Comparison of ENCODE assay signal across 8 cellular contexts in genomic region chr19:45640849-45641273, GRCh38. TPM values are rescaled to one million over a fixed set of nuclear protein-coding genes. Genes with fewer than 3 reads are reported as not detected.
DNase-seq lines count a peak whose midpoint lies in the region; ATAC-seq and TF ChIP-seq lines count a peak whose summit lies in the region.

No MANE protein-coding gene starts in this region.

- no peaks in the 10 kb centered on the region for H3K27me3 ChIP-seq in fibroblast of lung (ENCODE audit: control insufficient read depth, insufficient read depth, low read length)
- no peaks in the 10 kb centered on the region for H3K27me3 ChIP-seq in HAP-1 (ENCODE audit: low read depth)

- TF ChIP-seq CTCF in HEK293 (tag by site-specific recombination; IDR thresholded peaks at IDR 0.05): no peak
- no peak for TF ChIP-seq CTCF in fibroblast of lung (conservative IDR thresholded peaks at IDR 0.05 in 1 of 2, IDR thresholded peaks at IDR 0.05 in 1 of 2; ENCODE audit: low read depth in 1 of 2, low read length in 2 of 2)

- H3K4me3 ChIP-seq in HEK293 (ENCODE audit: low read depth, low read length) (no peak overlapping the region; the same call in 1 of the 2 replicates), fibroblast of lung (replicated peaks in 1 of 4; ENCODE audit: control extremely low read depth in 1 of 4, insufficient read depth in 1 of 4, low read depth in 3 of 4, low read length in 4 of 4) (peak overlapping the region in 1 of 4 experiments; percentile 45), HAP-1 (no peak overlapping the region)

- peaks cover 15% of the 10 kb centered on the region for H3K4me1 ChIP-seq in HEK293 (ENCODE audit: control insufficient read depth, insufficient read depth, low read length)
- H3K4me1 ChIP-seq in fibroblast of lung (ENCODE audit: control insufficient read depth, extremely low read depth, insufficient read depth, low read length): peaks cover 14% of the 10 kb centered on the region
- H3K4me1 ChIP-seq in HAP-1: peaks cover 30% of the 10 kb centered on the region

- peak overlapping the region; percentile 68 for H3K4me2 ChIP-seq in fibroblast of lung (ENCODE audit: extremely low read depth, insufficient read depth, low read length)

- in situ Hi-C loops in HAP-1 (cut with MboI; ENCODE audit: low sequenced_read_pairs): loop anchor here (10.0 kb wide), 1 partner anchor 126 kb away; no protein-coding TSS in a partner anchor

- no peaks in the 10 kb centered on the region for H4K20me1 ChIP-seq in fibroblast of lung (ENCODE audit: control insufficient read depth, extremely low read depth, insufficient read depth, low read length)

- H3K9me3 ChIP-seq in HEK293 (ENCODE audit: control insufficient read depth, insufficient read depth, low read depth, low read length): no peaks in the 10 kb centered on the region
- no peaks in the 10 kb centered on the region for H3K9me3 ChIP-seq in fibroblast of lung (ENCODE audit: control insufficient read depth, insufficient read depth, low read depth, low read length)
- no peaks in the 10 kb centered on the region for H3K9me3 ChIP-seq in HAP-1

- peaks cover 4% of the 10 kb centered on the region for H3K79me2 ChIP-seq in fibroblast of lung (ENCODE audit: control insufficient read depth, insufficient read depth, low read length)

- no peak for ATAC-seq in HG02840 (IDR thresholded peaks at IDR 0.05; ENCODE audit: low FRiP score, unreplicated experiment)

- no peak overlapping the region for H3K9ac ChIP-seq in fibroblast of lung (ENCODE audit: insufficient read depth, low read length)

- H3K27ac ChIP-seq in HEK293 (ENCODE audit: extremely low read depth, low read depth, low read length) (no peak overlapping the region), fibroblast of lung (ENCODE audit: insufficient read depth, low read length) (peak overlapping the region; percentile 52)

- H3K36me3 ChIP-seq in HEK293 (ENCODE audit: control insufficient read depth in 2 of 2, insufficient read depth in 1 of 2, low read length in 2 of 2): no peaks in the 10 kb centered on the region; a peak in 1 of 3 replicates
- H3K36me3 ChIP-seq in fibroblast of lung (ENCODE audit: control insufficient read depth, insufficient read depth, low read length): no peaks in the 10 kb centered on the region
- H3K36me3 ChIP-seq in HAP-1 (replicated peaks): no peaks in the 10 kb centered on the region; the same call in 1 of the 2 replicates

- no peak overlapping the region for H2AFZ ChIP-seq in fibroblast of lung (ENCODE audit: low read length)

- peak; percentile 11 for DNase-seq in activated CD4-positive, alpha-beta T cell treated with anti-CD3 and anti-CD28 coated beads, Interleukin-2, amount 50 U/mL, for 1 hour
- DNase-seq in fibroblast of lung (ENCODE audit: low read depth in 2 of 2): no peak
- peak; percentile 63 for DNase-seq in stimulated activated CD4-positive, alpha-beta T cell treated with anti-CD3 and anti-CD28 coated beads, Interleukin-1b, Interleukin-23, amount 100 ng/mL, for 48 hours
- no peak for DNase-seq in SW 1271 (lab: John Stamatoyannopoulos, UW)
- DNase-seq in NCI-H526 (lab: John Stamatoyannopoulos, UW): no peak
- DNase-seq in HAP-1 (ENCODE audit: low spot score in 2 of 2): no peak

- POLR2A ChIA-PET in HEK293 (lab: Yijun Ruan, JAX): interaction anchor here (0.5 to 2.2 kb wide), 19 partner anchors 9 to 200 kb away, joined by 3 to 38 read pairs (median 4); partner anchors contain the start of genes FOSB, OPA3, QPCTL and RTN2

- CTCF ChIA-PET in HEK293 (lab: Yijun Ruan, JAX): interaction anchor here (0.7 to 7.8 kb wide), 24 partner anchors 9 to 238 kb away, joined by 3 to 155 read pairs (median 20); partner anchors contain the start of genes GPR4, RTN2 and VASP

TF ChIP-seq in HEK293, 187 proteins besides CTCF, POLR2A, EP300 and RAD21 (continues in another document):
- TF ChIP-seq PATZ1 (tag by site-specific recombination; IDR thresholded peaks at IDR 0.05) (no peak), ZNF398 (tag by site-specific recombination; IDR thresholded peaks at IDR 0.05) (no peak), KLF7 (tag by site-specific recombination; IDR thresholded peaks at IDR 0.05; ENCODE audit: borderline replicate concordance) (peak; percentile 56; the same call in 1 of the 2 replicates), KLF16 (tag by site-specific recombination; IDR thresholded peaks at IDR 0.05) (0 out of 2 replicates have a peak, but pooled peaks have one; percentile 10), ZNF16 (tag by site-specific recombination; IDR thresholded peaks at IDR 0.05; ENCODE audit: low read depth) (no peak), ZNF362 (tag by site-specific recombination; IDR thresholded peaks at IDR 0.05) (no peak), KLF17 (tag by site-specific recombination; IDR thresholded peaks at IDR 0.05) (no peak), ZNF140 (tag by site-specific recombination; IDR thresholded peaks at IDR 0.05) (no peak), ZNF366 (tag by site-specific recombination; conservative IDR thresholded peaks at IDR 0.05) (0 out of 2 replicates have a peak, but pooled peaks have one; percentile 44)

RNA-seq across cellular contexts. Expression of gene EML2, which starts 1.7 kb away (rescaled TPM):
- total RNA-seq in fibroblast of lung: 34.7 and 69.9 TPM in 2 replicates
- 11.0 and 11.2 TPM in 2 replicates for polyA plus RNA-seq in fibroblast of lung
- polyA plus RNA-seq in fibroblast of lung (2012): 20.1 and 23.8 TPM in 2 replicates
- polyA minus RNA-seq in fibroblast of lung (ENCODE audit: low replicate concordance): 46.3 and 99.1 TPM in 2 replicates

RNA-seq across cellular contexts. Expression of gene GIPR, which starts 27.2 kb away (rescaled TPM):
- not detected in 2 replicates for total RNA-seq in fibroblast of lung
- 0.05 and 0.25 TPM in 2 replicates for polyA plus RNA-seq in fibroblast of lung
- polyA plus RNA-seq in fibroblast of lung (2012): 0.05 and 0.15 TPM in 2 replicates
- polyA minus RNA-seq in fibroblast of lung (ENCODE audit: low replicate concordance): not detected in 2 replicates

RNA-seq across cellular contexts. Expression of gene GPR4, which starts 38.8 kb away (rescaled TPM):
- total RNA-seq in fibroblast of lung: under 0.01 TPM in 1 of 2 replicates, not detected in the other
- polyA plus RNA-seq in fibroblast of lung: 0.47 and 0.58 TPM in 2 replicates
- polyA plus RNA-seq in fibroblast of lung (2012): 0.39 and 0.56 TPM in 2 replicates
- polyA minus RNA-seq in fibroblast of lung (ENCODE audit: low replicate concordance): 0.78 TPM in 1 of 2 replicates, not detected in the other

RNA-seq across cellular contexts. Expression of gene SNRPD2, which starts 50.9 kb away (rescaled TPM):
- total RNA-seq in fibroblast of lung: 361 and 362 TPM in 2 replicates
- 440 and 635 TPM in 2 replicates for polyA plus RNA-seq in fibroblast of lung
- polyA plus RNA-seq in fibroblast of lung (2012): 700 and 741 TPM in 2 replicates
- polyA minus RNA-seq in fibroblast of lung (ENCODE audit: low replicate concordance): 180 and 223 TPM in 2 replicates

RNA-seq across cellular contexts. Expression of gene QPCTL, which starts 51.6 kb away (rescaled TPM):
- 4.9 and 9.4 TPM in 2 replicates for total RNA-seq in fibroblast of lung
- polyA plus RNA-seq in fibroblast of lung: 4.6 and 5.8 TPM in 2 replicates
- polyA plus RNA-seq in fibroblast of lung (2012): 8.9 and 9.8 TPM in 2 replicates
- polyA minus RNA-seq in fibroblast of lung (ENCODE audit: low replicate concordance): 21.3 and 34.2 TPM in 2 replicates

Comparison
In these comparisons a context has a peak if more than half of its experiments do, and no peak if none do; other contexts are left out.
1. DNase-seq: peak in activated CD4-positive, alpha-beta T cell treated with anti-CD3 and anti-CD28 coated beads, Interleukin-2, amount 50 U/mL, for 1 hour (single experiment) and stimulated activated CD4-positive, alpha-beta T cell treated with anti-CD3 and anti-CD28 coated beads, Interleukin-1b, Interleukin-23, amount 100 ng/mL, for 48 hours (single experiment); none in fibroblast of lung (0 of 2), SW 1271 (0 of 2), NCI-H526 (0 of 2) and HAP-1 (0 of 2).